In the genomic region with DNA sequence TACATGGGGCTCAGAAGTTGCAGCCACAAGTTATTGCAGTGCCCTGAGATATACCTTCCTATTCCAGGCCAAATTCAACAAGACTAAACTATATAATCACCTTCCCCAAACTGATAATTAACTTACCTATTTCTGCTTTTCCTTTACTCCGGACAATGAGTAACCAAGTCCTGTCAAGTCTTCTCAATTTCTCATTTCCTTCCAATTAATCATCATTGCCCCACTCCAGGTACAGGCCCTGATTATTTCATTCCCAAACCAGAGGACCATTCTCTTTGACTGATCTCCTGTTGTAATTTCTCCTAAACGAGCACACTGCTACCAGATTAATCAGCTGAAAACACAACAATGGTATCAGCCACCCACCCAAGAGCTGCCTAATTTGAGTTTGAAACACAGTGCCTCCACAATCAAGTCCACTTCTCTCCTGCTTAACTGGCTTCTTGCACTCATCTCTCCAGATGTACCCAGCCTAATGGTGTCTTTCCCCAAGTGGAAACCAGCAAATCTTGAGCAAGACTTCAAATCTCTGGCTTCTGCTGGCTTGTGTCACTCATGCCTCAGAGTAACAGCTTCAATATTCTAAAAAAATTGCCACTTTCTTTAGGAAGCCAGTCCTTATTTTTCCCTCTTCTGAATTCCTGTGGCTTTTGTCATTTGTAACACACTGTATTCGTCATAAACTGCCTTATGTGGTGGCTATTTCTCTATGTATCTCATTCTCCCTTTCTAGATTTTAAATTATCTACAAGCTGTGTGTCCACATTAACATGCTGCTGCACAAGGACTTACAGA, we compare ENCODE assay signal across 16 cellular contexts.
A peak's percentile ranks its signal among the peaks of the same experiment; 100 is the strongest.
DNase-seq lines count a peak whose midpoint lies in the region; ATAC-seq, FAIRE-seq and TF ChIP-seq lines count a peak whose summit lies in the region.
"Had no signal": no experiment of that assay in that cellular context is flagged by ENCODE, and none has a peak within 500 bp of the region (broad histone marks: within the 10 kb centered on the region; RNA-seq: fewer than 3 reads in every experiment).

No MANE protein-coding gene starts in this region.

- CTCF ChIA-PET in Calu3 (lab: Charles Lee) (no interaction called here), HEK293T (lab: Yijun Ruan, JAX) (no interaction called here)

- peak overlapping the region; percentile 85 for H3K4me2 ChIP-seq in keratinocyte (ENCODE audit: control insufficient read depth, extremely low read depth, insufficient read depth, low read depth, low read length)
- H3K4me2 ChIP-seq: neural progenitor cell had no signal

- H3K36me3 ChIP-seq in keratinocyte (ENCODE audit: control insufficient read depth in 2 of 2, extremely low read depth in 1 of 2, insufficient read depth in 2 of 2, low read length in 2 of 2) (peaks cover 0 to 11% of the 10 kb centered on the region in 2 experiments), tibial artery (no peaks in the 10 kb centered on the region)
- H3K36me3 ChIP-seq: left ventricle myocardium inferior, neural progenitor cell had no signal

- H3K27me3 Mint-ChIP-seq in Calu3 (ENCODE audit: unreplicated experiment), result no peaks in the 10 kb centered on the region
- no peaks in the 10 kb centered on the region for H3K27me3 Mint-ChIP-seq in activated T-helper 17 cell treated with anti-CD3 and anti-CD28 coated beads, Interleukin-2, amount 50 U/mL, for 72 hours
- no peaks in the 10 kb centered on the region for H3K27me3 Mint-ChIP-seq in stimulated activated memory B cell treated with anti-CD40 and anti-IgM and Interleukin-4, amounts not matched to agents 10 μg/mL and 1 μg/mL and 100 μg/mL, for 72 hours
- H3K27me3 Mint-ChIP-seq: activated CD4-positive, alpha-beta T cell treated with anti-CD3 and anti-CD28 coated beads, Interleukin-2, amount 10 ng/mL, durations not matched to agents 7 days and 5 days; T-cell had no signal

- peak; percentile 81 for FAIRE-seq in keratinocyte (lab: Jason Lieb, UNC)

- H3K9me3 Mint-ChIP-seq in Calu3 (ENCODE audit: low read depth, unreplicated experiment), result peaks cover 6% of the 10 kb centered on the region
- H3K9me3 Mint-ChIP-seq in activated T-helper 17 cell treated with anti-CD3 and anti-CD28 coated beads, Interleukin-2, amount 50 U/mL, for 72 hours, result peaks cover 8% of the 10 kb centered on the region
- peaks cover 3% of the 10 kb centered on the region for H3K9me3 Mint-ChIP-seq in stimulated activated memory B cell treated with anti-CD40 and anti-IgM and Interleukin-4, amounts not matched to agents 10 μg/mL and 1 μg/mL and 100 μg/mL, for 72 hours
- H3K9me3 Mint-ChIP-seq: CD8-positive, alpha-beta T cell; neural progenitor cell; T-cell had no signal

- no peak overlapping the region for H2AFZ ChIP-seq in keratinocyte (ENCODE audit: control insufficient read depth, low read length)
- H2AFZ ChIP-seq: neural progenitor cell had no signal

- H3K4me1 ChIP-seq in keratinocyte (ENCODE audit: control insufficient read depth, extremely low read depth, insufficient read depth, low read length) (peaks cover 53% of the 10 kb centered on the region), tibial artery (peaks cover 0 to 31% (median 1%) of the 10 kb centered on the region in 4 donors)

- H3K36me3 Mint-ChIP-seq in Calu3 (ENCODE audit: insufficient read depth, unreplicated experiment), result peaks cover 25% of the 10 kb centered on the region
- peaks cover 84% of the 10 kb centered on the region for H3K36me3 Mint-ChIP-seq in activated T-helper 17 cell treated with anti-CD3 and anti-CD28 coated beads, Interleukin-2, amount 50 U/mL, for 72 hours (ENCODE audit: low read depth)
- peaks cover 19% of the 10 kb centered on the region for H3K36me3 Mint-ChIP-seq in stimulated activated memory B cell treated with anti-CD40 and anti-IgM and Interleukin-4, amounts not matched to agents 10 μg/mL and 1 μg/mL and 100 μg/mL, for 72 hours

- DNase-seq in Calu3, result no peak
- DNase-seq in HL-60 (ENCODE audit: low read depth in 1 of 2, low spot score in 1 of 2), result no peak
- DNase-seq in keratinocyte (ENCODE audit: low read depth, low spot score), result no peak
- no peak for DNase-seq in KBM-7
- no peak for DNase-seq in HEK293T (ENCODE audit: extremely low spot score)
- DNase-seq in tibial artery, result no peak
- DNase-seq: activated CD4-positive, alpha-beta T cell treated with anti-CD3 and anti-CD28 coated beads, Interleukin-2, amount 10 ng/mL, durations not matched to agents 7 days and 5 days; activated effector memory CD4-positive, alpha-beta T cell treated with anti-CD3 and anti-CD28 coated beads, Interleukin-2, amount 50 U/mL, for 16 hours; caudate nucleus; CD8-positive, alpha-beta T cell; left ventricle myocardium inferior; NCI-H2171 treated with DMSO at 0.1 percent for 48 hours; T-cell had no signal

- peak overlapping the region; percentile 8 for H3K27ac ChIP-seq in HL-60 (replicated peaks)
- peak overlapping the region; percentile 96 for H3K27ac ChIP-seq in keratinocyte (ENCODE audit: control insufficient read depth, insufficient read depth, low read length)
- no peak overlapping the region for H3K27ac ChIP-seq in tibial artery
- H3K27ac ChIP-seq: left ventricle myocardium inferior, neural progenitor cell had no signal

- no peak for TF ChIP-seq CTCF in Calu3 (IDR thresholded peaks at IDR 0.05; ENCODE audit: unreplicated experiment)
- no peak for TF ChIP-seq CTCF in HL-60 (IDR thresholded peaks at IDR 0.05; ENCODE audit: insufficient read depth, low read length)
- no peak for TF ChIP-seq CTCF in keratinocyte (optimal IDR thresholded peaks at IDR 0.05 in 1 of 3, IDR thresholded peaks at IDR 0.05 in 1 of 3, conservative IDR thresholded peaks at IDR 0.05 in 1 of 3; ENCODE audit: extremely low read depth in 1 of 3, insufficient read depth in 2 of 3, low read length in 3 of 3)
- no peak for TF ChIP-seq CTCF in tibial artery (IDR thresholded peaks at IDR 0.05)

- H3K27ac Mint-ChIP-seq in Calu3 (ENCODE audit: unreplicated experiment), result peak overlapping the region; percentile 75
- H3K27ac Mint-ChIP-seq in activated T-helper 17 cell treated with anti-CD3 and anti-CD28 coated beads, Interleukin-2, amount 50 U/mL, for 72 hours, result peak overlapping the region; percentile 70
- no peak overlapping the region for H3K27ac Mint-ChIP-seq in stimulated activated memory B cell treated with anti-CD40 and anti-IgM and Interleukin-4, amounts not matched to agents 10 μg/mL and 1 μg/mL and 100 μg/mL, for 72 hours
- H3K27ac Mint-ChIP-seq: activated CD4-positive, alpha-beta T cell treated with anti-CD3 and anti-CD28 coated beads, Interleukin-2, amount 10 ng/mL, durations not matched to agents 7 days and 5 days; CD8-positive, alpha-beta T cell; neural progenitor cell; T-cell had no signal

- in situ Hi-C loops in KBM-7 (cut with MboI; ENCODE audit: low pct_unique_long_range_greater_than_20kb, low sequenced_read_pairs), result no loop called here

- H3K4me1 Mint-ChIP-seq in Calu3 (ENCODE audit: low read depth, unreplicated experiment), result peaks cover 50% of the 10 kb centered on the region
- peaks cover 43% of the 10 kb centered on the region for H3K4me1 Mint-ChIP-seq in activated T-helper 17 cell treated with anti-CD3 and anti-CD28 coated beads, Interleukin-2, amount 50 U/mL, for 72 hours
- peaks cover 15% of the 10 kb centered on the region for H3K4me1 Mint-ChIP-seq in stimulated activated memory B cell treated with anti-CD40 and anti-IgM and Interleukin-4, amounts not matched to agents 10 μg/mL and 1 μg/mL and 100 μg/mL, for 72 hours
- H3K4me1 Mint-ChIP-seq: neural progenitor cell had no signal

- peak; percentile 28 for ATAC-seq in activated T-helper 17 cell treated with anti-CD3 and anti-CD28 coated beads, Interleukin-2, amount 50 U/mL, for 72 hours (replicated peaks)
- ATAC-seq in stimulated activated memory B cell treated with anti-CD40 and anti-IgM and Interleukin-4, amounts not matched to agents 10 μg/mL and 1 μg/mL and 100 μg/mL, for 72 hours, result no peak
- ATAC-seq: CD8-positive, alpha-beta T cell; T-cell had no signal

- no peaks in the 10 kb centered on the region for H4K20me1 ChIP-seq in keratinocyte (ENCODE audit: control insufficient read depth, extremely low read depth, insufficient read depth, low read length)

- no peaks in the 10 kb centered on the region for H3K9me3 ChIP-seq in keratinocyte (ENCODE audit: control insufficient read depth, low read depth, low read length)
- H3K9me3 ChIP-seq in tibial artery, result no peaks in the 10 kb centered on the region
- H3K9me3 ChIP-seq: left ventricle myocardium inferior had no signal

- POLR2A ChIA-PET in HEK293T (lab: Yijun Ruan, JAX), result no interaction called here

- peak overlapping the region; percentile 56 for H3K4me3 Mint-ChIP-seq in Calu3 (ENCODE audit: low read depth, unreplicated experiment)
- peak overlapping the region; percentile 3 for H3K4me3 Mint-ChIP-seq in activated T-helper 17 cell treated with anti-CD3 and anti-CD28 coated beads, Interleukin-2, amount 50 U/mL, for 72 hours
- no peak overlapping the region for H3K4me3 Mint-ChIP-seq in stimulated activated memory B cell treated with anti-CD40 and anti-IgM and Interleukin-4, amounts not matched to agents 10 μg/mL and 1 μg/mL and 100 μg/mL, for 72 hours
- H3K4me3 Mint-ChIP-seq: activated CD4-positive, alpha-beta T cell treated with anti-CD3 and anti-CD28 coated beads, Interleukin-2, amount 10 ng/mL, durations not matched to agents 7 days and 5 days; CD8-positive, alpha-beta T cell; neural progenitor cell; T-cell had no signal

- dilution Hi-C loops in keratinocyte (cut with MboI; ENCODE audit: extremely low pct_ligation_motif_present, low sequenced_read_pairs), result no loop called here

- no TSS peak for BruUV-seq in Calu3 (replicated peaks; lab: Mats Ljungman, UMichigan)

- peak overlapping the region; percentile 66 for H3K9ac ChIP-seq in keratinocyte (ENCODE audit: control insufficient read depth, extremely low read depth, insufficient read depth, low read length)
- H3K9ac ChIP-seq: neural progenitor cell had no signal

- no peaks in the 10 kb centered on the region for H3K9me1 ChIP-seq in keratinocyte (ENCODE audit: control insufficient read depth, extremely low read depth, insufficient read depth, low read length)

- intact Hi-C loops in Calu3 (cut with micrococcal nuclease; ENCODE audit: unreplicated experiment) (loop anchor here (5.0 to 10.0 kb wide), 2 partner anchors 50 to 78 kb away; no protein-coding TSS in a partner anchor), tibial artery (cut with DNase I; ENCODE audit: low total_unique reads) (no loop called here)

- peaks cover 78% of the 10 kb centered on the region for H3K79me2 ChIP-seq in keratinocyte (ENCODE audit: control insufficient read depth, insufficient read depth, low read length)

- no peak overlapping the region for H3K4me3 ChIP-seq in HL-60 (replicated peaks; ENCODE audit: insufficient read depth, low read length)
- peak overlapping the region in 2 of 3 experiments; percentile 48 for H3K4me3 ChIP-seq in keratinocyte (ENCODE audit: control insufficient read depth in 2 of 3, extremely low read depth in 1 of 3, insufficient read depth in 2 of 3, low read depth in 1 of 3, low read length in 3 of 3)
- H3K4me3 ChIP-seq in tibial artery, result no peak overlapping the region
- H3K4me3 ChIP-seq: left ventricle myocardium inferior, neural progenitor cell had no signal

- no peaks in the 10 kb centered on the region for H3K27me3 ChIP-seq in HL-60 (ENCODE audit: insufficient read depth, poor library complexity, severe bottlenecking)
- H3K27me3 ChIP-seq in keratinocyte (ENCODE audit: control insufficient read depth, extremely low read depth, insufficient read depth, low read length), result no peaks in the 10 kb centered on the region
- H3K27me3 ChIP-seq in tibial artery, result no peaks in the 10 kb centered on the region
- H3K27me3 ChIP-seq: neural progenitor cell had no signal

TF ChIP-seq in HEK293T, 16 proteins besides CTCF, POLR2A, EP300 and RAD21 (continues in another document):
- no peak for TF ChIP-seq FOXA1 (IDR thresholded peaks at IDR 0.05)

Comparison
In these comparisons a context has a peak if more than half of its experiments do, and no peak if none do; other contexts are left out.
1. H3K27ac ChIP-seq: peak in HL-60 (single experiment) and keratinocyte (single experiment); none in tibial artery (0 of 2).
2. H3K4me3 ChIP-seq: peak in keratinocyte (2 of 3); none in HL-60 (single experiment) and tibial artery (0 of 2).